In genomic region chr9:105157178-105157583, GRCh38 we compare ENCODE assay signal across 9 cellular contexts.
DNase-seq lines count a peak whose midpoint lies in the region; ATAC-seq and TF ChIP-seq lines count a peak whose summit lies in the region.
"Had no signal": no experiment of that assay in that cellular context is flagged by ENCODE, and none has a peak within 500 bp of the region (broad histone marks: within the 10 kb centered on the region; RNA-seq: fewer than 3 reads in every experiment).

No MANE protein-coding gene starts in this region.

- H3K9me2 ChIP-seq in PC-9 (ENCODE audit: insufficient read depth): no peaks in the 10 kb centered on the region

- POLR2A ChIA-PET in PC-9 (lab: Charles Lee; ENCODE audit: unreplicated experiment): no interaction called here

- H3K27me3 ChIP-seq in PC-9 (ENCODE audit: insufficient read depth, low read depth) (no peaks in the 10 kb centered on the region), kidney epithelial cell (ENCODE audit: control insufficient read depth, insufficient read depth, low read length) (no peaks in the 10 kb centered on the region)

- H3F3A ChIP-seq in PC-9 (ENCODE audit: insufficient read depth, low read depth): peaks cover 22% of the 10 kb centered on the region; the same call in 1 of the 2 replicates

- H3K4me1 Mint-ChIP-seq in stimulated activated effector memory CD8-positive, alpha-beta T cell treated with anti-CD3 and anti-CD28 coated beads, Interleukin-12 subunit alpha, Interleukin-12 subunit beta, amount 100 ng/mL, for 72 hours: no peaks in the 10 kb centered on the region

- H3K4me3 Mint-ChIP-seq in stimulated activated effector memory CD8-positive, alpha-beta T cell treated with anti-CD3 and anti-CD28 coated beads, Interleukin-12 subunit alpha, Interleukin-12 subunit beta, amount 100 ng/mL, for 72 hours: no peak overlapping the region
- H3K4me3 Mint-ChIP-seq: activated naive CD8-positive, alpha-beta T cell had no signal

- H3K36me3 ChIP-seq in PC-9 (ENCODE audit: low read depth) (no peaks in the 10 kb centered on the region), kidney epithelial cell (ENCODE audit: control insufficient read depth, insufficient read depth, low read length) (no peaks in the 10 kb centered on the region)

- H3K36me3 Mint-ChIP-seq in stimulated activated effector memory CD8-positive, alpha-beta T cell treated with anti-CD3 and anti-CD28 coated beads, Interleukin-12 subunit alpha, Interleukin-12 subunit beta, amount 100 ng/mL, for 72 hours: no peaks in the 10 kb centered on the region
- H3K36me3 Mint-ChIP-seq: activated naive CD8-positive, alpha-beta T cell had no signal

- peak; percentile 85 for DNase-seq in EH (ENCODE audit: low read depth)
- DNase-seq in HT-29 (ENCODE audit: low spot score): peak; percentile 71
- DNase-seq in PC-9: peak; percentile 52 to 71
- peak in 57 of 61 donors; percentile 6 to 73 (median 34) for DNase-seq in caudate nucleus (lab: John Stamatoyannopoulos, UW)
- no peak for DNase-seq in kidney epithelial cell (ENCODE audit: low read depth)
- peak in 1 of 2 donors; percentile 52 for DNase-seq in stimulated activated effector memory CD8-positive, alpha-beta T cell treated with anti-CD3 and anti-CD28 coated beads, Interleukin-12 subunit alpha, Interleukin-12 subunit beta, amount 100 ng/mL, for 72 hours (ENCODE audit: low spot score in 2 of 2)

- H3K27ac ChIP-seq in PC-9 (no peak overlapping the region), caudate nucleus (ENCODE audit: low read depth, low read length) (peak overlapping the region; percentile 53)

- H2AFZ ChIP-seq in PC-9: no peak overlapping the region

- H3K4me2 ChIP-seq in PC-9: peak overlapping the region; percentile 37; the same call in 1 of the 2 replicates

- H3K4me1 ChIP-seq in PC-9 (replicated peaks; ENCODE audit: insufficient read depth): peaks cover 24% of the 10 kb centered on the region

- H3K9me3 Mint-ChIP-seq in stimulated activated effector memory CD8-positive, alpha-beta T cell treated with anti-CD3 and anti-CD28 coated beads, Interleukin-12 subunit alpha, Interleukin-12 subunit beta, amount 100 ng/mL, for 72 hours: no peaks in the 10 kb centered on the region

- H3K4me3 ChIP-seq in PC-9 (no peak overlapping the region), kidney epithelial cell (ENCODE audit: low read depth, low read length) (no peak overlapping the region)

- intact Hi-C loops in PC-9 (cut with micrococcal nuclease; ENCODE audit: unreplicated experiment): loop anchor here (1.0 to 5.0 kb wide), 7 partner anchors 30 to 376 kb away; no protein-coding TSS in a partner anchor

- TF ChIP-seq CTCF in PC-9 (conservative IDR thresholded peaks at IDR 0.05): peak; percentile 71
- peak; percentile 35 for TF ChIP-seq CTCF in kidney epithelial cell (IDR thresholded peaks at IDR 0.05; ENCODE audit: insufficient read depth, low read length, poor library complexity, severe bottlenecking)

- peak; percentile 69 for ATAC-seq in GM19463 (IDR thresholded peaks at IDR 0.05; ENCODE audit: unreplicated experiment)
- ATAC-seq in stimulated activated effector memory CD8-positive, alpha-beta T cell treated with anti-CD3 and anti-CD28 coated beads, Interleukin-12 subunit alpha, Interleukin-12 subunit beta, amount 100 ng/mL, for 72 hours: peak; percentile 71
- ATAC-seq in GM19328 (IDR thresholded peaks at IDR 0.05; ENCODE audit: unreplicated experiment): no peak

- H3K79me2 ChIP-seq in PC-9 (ENCODE audit: low read depth): no peaks in the 10 kb centered on the region

- CTCF ChIA-PET in PC-9 (lab: Charles Lee): interaction anchor here (0.5 kb wide), 1 partner anchor 93 kb away, joined by 8 read pairs; no protein-coding TSS in a partner anchor

- BruUV-seq in PC-9 (replicated peaks; lab: Mats Ljungman, UMichigan): no TSS peak

- 0 out of 2 replicates have a peak, but pooled peaks cover 6% of the 10 kb centered on the region for H3K9me3 ChIP-seq in PC-9 (ENCODE audit: insufficient read depth, low read depth)

- no peak overlapping the region for H3K27ac Mint-ChIP-seq in stimulated activated effector memory CD8-positive, alpha-beta T cell treated with anti-CD3 and anti-CD28 coated beads, Interleukin-12 subunit alpha, Interleukin-12 subunit beta, amount 100 ng/mL, for 72 hours
- H3K27ac Mint-ChIP-seq: activated naive CD8-positive, alpha-beta T cell had no signal

- no peaks in the 10 kb centered on the region for H4K20me1 ChIP-seq in PC-9 (ENCODE audit: insufficient read depth)
